ENCODE assay signal across 8 cellular contexts in genomic region chr15:81323944-81324881, GRCh38. TPM values are rescaled to one million over a fixed set of nuclear protein-coding genes. Genes with fewer than 3 reads are reported as not detected.
DNase-seq lines count a peak whose midpoint lies in the region; ATAC-seq and TF ChIP-seq lines count a peak whose summit lies in the region.

Gene STARD5 (minus strand): TSS chr15:81324141. CDS start chr15:81324099, 42 bp downstream.

- ATAC-seq in GM21717 (IDR thresholded peaks at IDR 0.05; ENCODE audit: unreplicated experiment) (peak; percentile 99), PC-3 (peak; percentile 100)
- peak; percentile 100 for ATAC-seq in activated T-cell treated with anti-CD3 and anti-CD28 coated beads, Interleukin-2, amount 50 U/mL, for 4 hours

- H3K36me3 ChIP-seq in PC-3 (ENCODE audit: low read depth, low read length) (no peaks in the 10 kb centered on the region), esophagus muscularis mucosa (peaks cover 0 to 13% (median 11%) of the 10 kb centered on the region in 4 donors), muscle layer of duodenum (ENCODE audit: control insufficient read depth in 1 of 2, insufficient read depth in 2 of 2, low read length in 2 of 2) (peaks cover 0 to 3% of the 10 kb centered on the region in 2 donors)

- TF ChIP-seq EP300 in esophagus muscularis mucosa (IDR thresholded peaks at IDR 0.05): no peak

- H3K27me3 ChIP-seq in PC-3 (ENCODE audit: low read length) (no peaks in the 10 kb centered on the region), esophagus muscularis mucosa (no peaks in the 10 kb centered on the region), muscle layer of duodenum (ENCODE audit: low read depth, low read length) (no peaks in the 10 kb centered on the region)

- intact Hi-C loops in PC-3 (cut with micrococcal nuclease) (loop anchor here (1.0 kb wide), 1 partner anchor 14 kb away; no protein-coding TSS in a partner anchor), esophagus muscularis mucosa (cut with DNase I) (loop anchor here (10.0 kb wide), 1 partner anchor 329 kb away; no protein-coding TSS in a partner anchor)

- H2AFZ ChIP-seq in PC-3 (ENCODE audit: low read length): peak within 1 kb of the TSS; percentile 99

- peaks cover 33% of the 10 kb centered on the region for H3K4me1 Mint-ChIP-seq in activated T-cell treated with anti-CD3 and anti-CD28 coated beads, Interleukin-2, amount 50 U/mL, for 4 hours (ENCODE audit: low read depth)

- H3K4me2 ChIP-seq in PC-3 (ENCODE audit: low read length): peak within 1 kb of the TSS; percentile 95

- H3K9me3 Mint-ChIP-seq in activated T-cell treated with anti-CD3 and anti-CD28 coated beads, Interleukin-2, amount 50 U/mL, for 4 hours: no peaks in the 10 kb centered on the region

- POLR2A ChIA-PET in PC-3 (lab: Charles Lee; ENCODE audit: unreplicated experiment): interaction anchor here (0.5 kb wide), 1 partner anchor 256 kb away, joined by 3 read pairs; no protein-coding TSS in a partner anchor

- CTCF ChIA-PET in PC-3 (lab: Charles Lee): no interaction called here

- H3K9me3 ChIP-seq in PC-3 (ENCODE audit: low read length): no peaks in the 10 kb centered on the region
- no peaks in the 10 kb centered on the region for H3K9me3 ChIP-seq in esophagus muscularis mucosa
- H3K9me3 ChIP-seq in muscle layer of duodenum (ENCODE audit: control insufficient read depth in 1 of 2, low read length in 2 of 2): no peaks in the 10 kb centered on the region

- peak; percentile 22 for TF ChIP-seq POLR2A in esophagus muscularis mucosa (IDR thresholded peaks at IDR 0.05; ENCODE audit: low read depth)

- H3K27ac ChIP-seq in PC-3 (ENCODE audit: low read length) (no peak within 1 kb of the TSS), esophagus muscularis mucosa (replicated peaks in 1 of 4) (peak within 1 kb of the TSS; percentile 72 to 81 (median 77)), muscle layer of duodenum (ENCODE audit: low read length) (peak within 1 kb of the TSS; percentile 65)

- peak; percentile 75 for DNase-seq in DMS153 treated with DMSO at 0.1 percent for 48 hours (lab: John Stamatoyannopoulos, UW; ENCODE audit: unreplicated experiment)
- peak; percentile 86 for DNase-seq in Jurkat, Clone E6-1 (ENCODE audit: low read depth, low spot score)
- DNase-seq in PC-3: peak; percentile 97
- DNase-seq in activated T-cell treated with anti-CD3 and anti-CD28 coated beads, Interleukin-2, amount 50 U/mL, for 4 hours: peak; percentile 94
- peak; percentile 99 for DNase-seq in esophagus muscularis mucosa (ENCODE audit: extremely low spot score)
- peak; percentile 95 for DNase-seq in stimulated activated CD8-positive, alpha-beta memory T cell treated with anti-CD3 and anti-CD28 coated beads, Interleukin-7, amount 100 ng/mL, for 24 hours (ENCODE audit: low read depth)

- peaks cover 7% of the 10 kb centered on the region; the same call in 1 of the 2 replicates for H3K4me1 ChIP-seq in PC-3 (ENCODE audit: insufficient read depth, low read length)
- peaks cover 14 to 22% (median 21%) of the 10 kb centered on the region in 4 donors for H3K4me1 ChIP-seq in esophagus muscularis mucosa
- peaks cover 0 to 16% of the 10 kb centered on the region in 2 donors for H3K4me1 ChIP-seq in muscle layer of duodenum (ENCODE audit: control insufficient read depth in 1 of 2, insufficient read depth in 2 of 2, low read length in 2 of 2)

- no peak for TF ChIP-seq CTCF in PC-3 (conservative IDR thresholded peaks at IDR 0.05; ENCODE audit: low read depth, low read length)
- no peak for TF ChIP-seq CTCF in esophagus muscularis mucosa (IDR thresholded peaks at IDR 0.05)

- WGBS in esophagus muscularis mucosa: 3% methylated on average over 22 of the region's 67 CpGs

- no peaks in the 10 kb centered on the region for H4K20me1 ChIP-seq in PC-3 (ENCODE audit: low read length)

- H3K4me3 ChIP-seq in Jurkat, Clone E6-1 (ENCODE audit: low read length): peak within 1 kb of the TSS; percentile 75
- H3K4me3 ChIP-seq in PC-3 (ENCODE audit: low read length) (peak within 1 kb of the TSS; percentile 82), esophagus muscularis mucosa (peak within 1 kb of the TSS; percentile 70 to 87 (median 76)), muscle layer of duodenum (ENCODE audit: low read depth in 1 of 2, low read length in 2 of 2) (peak within 1 kb of the TSS; percentile 63 to 74)

- H3K79me2 ChIP-seq in PC-3 (ENCODE audit: low read length): no peaks in the 10 kb centered on the region

- no peaks in the 10 kb centered on the region for H3K36me3 Mint-ChIP-seq in activated T-cell treated with anti-CD3 and anti-CD28 coated beads, Interleukin-2, amount 50 U/mL, for 4 hours (ENCODE audit: insufficient read depth)

- no peaks in the 10 kb centered on the region for H3K9me2 ChIP-seq in PC-3 (replicated peaks; ENCODE audit: low read length)

- TSS peak; percentile 84 for BruUV-seq in PC-3 (replicated peaks; lab: Mats Ljungman, UMichigan)

- peak within 1 kb of the TSS; percentile 72 for H3K9ac ChIP-seq in PC-3 (ENCODE audit: low read length)

- H3K4me3 Mint-ChIP-seq in activated T-cell treated with anti-CD3 and anti-CD28 coated beads, Interleukin-2, amount 50 U/mL, for 4 hours: peak within 1 kb of the TSS; percentile 98

- no peaks in the 10 kb centered on the region for H3K27me3 Mint-ChIP-seq in activated T-cell treated with anti-CD3 and anti-CD28 coated beads, Interleukin-2, amount 50 U/mL, for 4 hours (ENCODE audit: low read depth)

- H3F3A ChIP-seq in PC-3 (ENCODE audit: low read length, unreplicated experiment): no peaks in the 10 kb centered on the region

RNA-seq across cellular contexts. Expression of gene STARD5, which starts in this region (rescaled TPM):
- 7.6 TPM for polyA plus RNA-seq in Jurkat, Clone E6-1 (2012; ENCODE audit: insufficient read depth, insufficient read length)
- total RNA-seq in PC-3 (2014; rRNA removed) (3.3 and 5.9 TPM in 2 replicates), esophagus muscularis mucosa (1 to 10 TPM; 2.7 to 3.7 (median 3.0) TPM)
- 1 to 10 TPM; 2.8 to 5.3 (median 3.7) TPM for total RNA-seq in activated T-cell treated with anti-CD3 and anti-CD28 coated beads, Interleukin-2, amount 50 U/mL, for 4 hours
